In genomic region chr15:29812384-29812694, GRCh38 we compare ENCODE assay signal across 12 cellular contexts. TPM values are rescaled to one million over a fixed set of nuclear protein-coding genes. Genes with fewer than 3 reads are reported as not detected.
A peak's percentile ranks its signal among the peaks of the same experiment; 100 is the strongest.
DNase-seq lines count a peak whose midpoint lies in the region; ATAC-seq, FAIRE-seq and TF ChIP-seq lines count a peak whose summit lies in the region.
"Had no signal": no experiment of that assay in that cellular context is flagged by ENCODE, and none has a peak within 500 bp of the region (broad histone marks: within the 10 kb centered on the region; RNA-seq: fewer than 3 reads in every experiment).

No MANE protein-coding gene starts in this region.

- no peaks in the 10 kb centered on the region for H3K27me3 ChIP-seq in bronchial epithelial cell (ENCODE audit: control insufficient read depth, insufficient read depth, low read length)
- H3K27me3 ChIP-seq: testis had no signal

- H3K27ac ChIP-seq in 22Rv1, result peak overlapping the region; percentile 66
- H3K27ac ChIP-seq: testis had no signal

- peak; percentile 53 for DNase-seq in HT1080 (ENCODE audit: low read depth)
- peak; percentile 94 for DNase-seq in bronchial epithelial cell (ENCODE audit: low read depth)
- peak; percentile 46 for DNase-seq in kidney tubule cell (ENCODE audit: low spot score)
- DNase-seq in stimulated activated naive CD8-positive, alpha-beta T cell treated with anti-CD3 and anti-CD28 coated beads, Interleukin-15, Interleukin-2, amounts not matched to agents 100 U/mL and 50 U/mL, for 24 hours, result no peak
- DNase-seq in NCI-H187 treated with DMSO at 0.1 percent for 48 hours (lab: John Stamatoyannopoulos, UW), result no peak
- DNase-seq in GM19240 (ENCODE audit: insufficient read length, low spot score), result no peak
- DNase-seq: activated CD4-positive, alpha-beta memory T cell treated with anti-CD3 and anti-CD28 coated beads, Interleukin-2, amount 10 ng/mL, durations not matched to agents 7 days and 5 days; activated naive CD4-positive, alpha-beta T cell treated with anti-CD3 and anti-CD28 coated beads, Interleukin-2, amount 10 ng/mL, durations not matched to agents 7 days and 5 days; NCI-H1694; testis had no signal

- no peaks in the 10 kb centered on the region for H3K36me3 ChIP-seq in bronchial epithelial cell (ENCODE audit: control insufficient read depth, insufficient read depth, low read length)

- ATAC-seq in GM18867 (IDR thresholded peaks at IDR 0.05; ENCODE audit: unreplicated experiment), result no peak
- ATAC-seq in stimulated activated naive CD8-positive, alpha-beta T cell treated with anti-CD3 and anti-CD28 coated beads, Interleukin-15, Interleukin-2, amounts not matched to agents 100 U/mL and 50 U/mL, for 24 hours, result no peak

- peak; percentile 93 for FAIRE-seq in bronchial epithelial cell (lab: Jason Lieb, UNC)

- TF ChIP-seq CTCF in 22Rv1 (IDR thresholded peaks at IDR 0.05) (no peak), bronchial epithelial cell (IDR thresholded peaks at IDR 0.05; ENCODE audit: insufficient read depth, low read length, severe bottlenecking) (no peak)

- no peak overlapping the region for H3K4me3 ChIP-seq in bronchial epithelial cell (ENCODE audit: low read depth, low read length)
- H3K4me3 ChIP-seq: testis had no signal

RNA-seq across cellular contexts. Expression of gene TJP1, which starts 9.9 kb away (rescaled TPM):
- 19.1 and 21.9 TPM in 2 replicates for total RNA-seq in HT1080 (2014; rRNA removed; shearing (Covaris generic))
- polyA plus RNA-seq in HT1080 (2015; cell fraction: cytosol; rRNA removed), result 26.6 and 32.5 TPM in 2 replicates
- 63.3 and 63.8 TPM in 2 replicates for polyA plus RNA-seq in HT1080 (2015; cell fraction: nucleus; rRNA removed)
- 62.9 and 86.5 TPM in 2 replicates for total RNA-seq in bronchial epithelial cell
- total RNA-seq: activated CD4-positive, alpha-beta memory T cell treated with anti-CD3 and anti-CD28 coated beads, Interleukin-2, amount 10 ng/mL, durations not matched to agents 7 days and 5 days had no signal

Comparison
In these comparisons a context has a peak if more than half of its experiments do, and no peak if none do; other contexts are left out.
1. DNase-seq: peak in HT1080 (single experiment), bronchial epithelial cell (single experiment) and kidney tubule cell (single experiment); none in stimulated activated naive CD8-positive, alpha-beta T cell treated with anti-CD3 and anti-CD28 coated beads, Interleukin-15, Interleukin-2, amounts not matched to agents 100 U/mL and 50 U/mL, for 24 hours (single experiment), NCI-H187 treated with DMSO at 0.1 percent for 48 hours (single experiment) and GM19240 (single experiment).